In the genomic region with DNA sequence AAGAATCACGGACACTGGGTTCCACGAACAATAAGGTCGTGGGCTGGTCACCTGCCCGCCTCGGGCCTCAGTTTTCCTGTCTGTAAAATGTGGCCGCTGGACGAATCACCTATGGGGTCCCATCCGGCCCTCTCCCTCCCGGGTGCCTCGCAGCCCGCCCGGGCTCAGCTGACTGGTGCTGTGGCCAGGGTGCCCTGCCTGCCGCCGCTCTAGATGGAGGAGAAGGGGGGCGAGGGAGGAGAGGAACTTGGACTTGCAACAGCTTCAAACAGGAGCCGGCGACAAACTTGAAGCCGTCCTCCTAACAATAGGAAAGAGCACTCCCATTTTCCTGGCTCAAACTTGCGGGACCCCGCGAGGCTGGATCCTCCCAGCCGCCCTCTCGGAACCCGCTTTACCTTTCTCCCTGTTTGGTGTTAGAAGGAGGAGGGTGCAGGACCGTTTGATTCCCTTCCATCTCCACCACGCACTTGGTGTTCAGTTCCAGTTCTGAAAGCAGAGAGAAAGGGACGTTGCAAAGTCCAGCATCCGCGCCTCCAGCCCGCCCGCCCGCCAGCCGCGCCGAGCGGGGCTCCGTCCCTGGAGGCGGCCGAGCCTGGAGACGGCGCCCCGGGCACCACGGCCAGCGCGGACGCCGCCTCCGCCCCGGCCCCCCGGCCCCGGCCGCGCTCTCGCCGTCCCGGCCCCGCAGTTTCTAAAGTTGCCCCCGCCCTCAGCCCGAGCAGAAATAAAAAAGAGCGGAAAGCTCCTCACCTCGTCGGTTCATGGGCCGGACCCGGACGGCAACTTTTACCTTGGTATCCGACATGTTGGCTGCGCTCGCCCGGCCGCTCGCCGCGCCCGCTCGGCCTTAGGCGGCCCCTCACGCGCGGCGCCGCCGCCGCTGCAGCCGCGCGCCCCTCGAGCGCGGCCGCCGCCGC, we compare ENCODE assay signal across 1 cellular context.
TF ChIP-seq lines count a peak whose summit lies in the region.

No MANE protein-coding gene starts in this region.

TF ChIP-seq in HepG2, 621 proteins besides CTCF, POLR2A, EP300 and RAD21 (continued from another document):
- TF ChIP-seq HINFP (CRISPR knock-in tag; IDR thresholded peaks at IDR 0.05; ENCODE audit: low read depth) (no peak), SKIL (CRISPR knock-in tag; IDR thresholded peaks at IDR 0.05; ENCODE audit: borderline replicate concordance) (peak; percentile 70), HNRNPUL1 (IDR thresholded peaks at IDR 0.05; ENCODE audit: low read depth, low read length) (no peak), PLRG1 (conservative IDR thresholded peaks at IDR 0.05) (no peak), ZNF549 (CRISPR knock-in tag; IDR thresholded peaks at IDR 0.05) (no peak), ZBTB21 (CRISPR knock-in tag; IDR thresholded peaks at IDR 0.05) (no peak), TCF7L2 (IDR thresholded peaks at IDR 0.05; ENCODE audit: low read depth, low read length) (peak; percentile 27; the same call in 1 of the 2 replicates), GABPB1 (CRISPR knock-in tag; IDR thresholded peaks at IDR 0.05) (peak; percentile 57), NFYB (CRISPR knock-in tag; IDR thresholded peaks at IDR 0.05) (no peak), MXD4 (CRISPR knock-in tag; IDR thresholded peaks at IDR 0.05) (no peak), ZFP90 (CRISPR knock-in tag; IDR thresholded peaks at IDR 0.05; ENCODE audit: borderline replicate concordance) (no peak), KMT2A (CRISPR knock-in tag; IDR thresholded peaks at IDR 0.05) (peak; percentile 79), KAT7 (CRISPR knock-in tag; IDR thresholded peaks at IDR 0.05; ENCODE audit: borderline replicate concordance) (0 out of 2 replicates have a peak, but pooled peaks have one; percentile 45), FOXO4 (CRISPR knock-in tag; conservative IDR thresholded peaks at IDR 0.05) (no peak), U2AF2 (IDR thresholded peaks at IDR 0.05; ENCODE audit: low read depth, low read length) (no peak), BRCA1 (CRISPR knock-in tag; IDR thresholded peaks at IDR 0.05) (peak; percentile 46; the same call in 1 of the 2 replicates), SRSF9 (IDR thresholded peaks at IDR 0.05; ENCODE audit: borderline replicate concordance, insufficient read depth, low read depth, low read length, poor library complexity, severe bottlenecking) (no peak), ATF4 (CRISPR knock-in tag; IDR thresholded peaks at IDR 0.05) (peak in 1 of 2 experiments; percentile 43; a peak in 1 of 4 replicates), AHR (CRISPR knock-in tag; IDR thresholded peaks at IDR 0.05) (no peak), ZFYVE20 (CRISPR knock-in tag; IDR thresholded peaks at IDR 0.05; ENCODE audit: borderline replicate concordance, low read depth) (no peak), RAD51 (IDR thresholded peaks at IDR 0.05; ENCODE audit: borderline replicate concordance) (no peak), ZNF572 (CRISPR knock-in tag; IDR thresholded peaks at IDR 0.05) (no peak)
